In the genomic region with DNA sequence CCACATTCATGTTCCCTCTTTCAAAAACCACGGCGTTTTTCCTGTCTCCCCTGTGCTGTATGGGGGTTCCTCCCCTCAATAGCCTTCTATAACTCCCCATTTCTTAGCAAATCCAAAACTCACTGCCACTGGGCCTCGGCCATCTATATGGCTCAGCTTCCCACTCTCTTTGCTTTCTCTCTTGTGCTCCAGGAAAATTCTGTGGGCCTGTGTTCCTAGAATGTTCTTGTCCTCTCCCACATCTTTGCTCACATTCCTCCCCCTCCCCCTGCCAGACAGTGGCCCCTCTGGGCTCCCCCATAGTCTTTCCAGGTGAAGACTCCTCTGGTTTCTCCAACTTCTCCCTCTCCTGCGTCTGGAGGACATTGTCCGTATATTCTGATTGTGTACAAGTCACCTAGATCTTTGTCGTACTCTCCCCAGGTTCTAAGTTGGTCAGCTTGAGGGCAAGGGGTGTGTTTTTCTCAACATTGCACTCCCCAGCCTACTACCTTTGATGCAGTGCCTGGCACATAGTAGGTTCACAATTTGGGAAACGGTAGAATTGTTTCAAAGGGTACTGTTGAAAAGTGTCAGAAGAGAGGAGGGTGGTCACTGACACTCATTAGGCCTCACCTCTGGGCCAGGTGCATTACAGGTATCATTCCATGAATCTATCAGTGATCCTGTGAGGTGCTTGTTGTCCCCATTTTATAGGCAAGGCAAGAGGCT, we compare ENCODE assay signal across 10 cellular contexts. TPM values are rescaled to one million over a fixed set of nuclear protein-coding genes. Genes with fewer than 3 reads are reported as not detected.
DNase-seq lines count a peak whose midpoint lies in the region; ATAC-seq, FAIRE-seq and TF ChIP-seq lines count a peak whose summit lies in the region.
"Had no signal": no experiment of that assay in that cellular context is flagged by ENCODE, and none has a peak within 500 bp of the region (broad histone marks: within the 10 kb centered on the region; RNA-seq: fewer than 3 reads in every experiment).

No MANE protein-coding gene starts in this region.

- no peaks in the 10 kb centered on the region for H3K9me3 Mint-ChIP-seq in T-helper 2 cell treated with Interferon-gamma antibody and Interleukin-4, amounts not matched to agents 5 μg/mL and 100 μg/mL, for 36 hours
- no peaks in the 10 kb centered on the region for H3K9me3 Mint-ChIP-seq in astrocyte (ENCODE audit: unreplicated experiment)

- peaks cover 4% of the 10 kb centered on the region for H3K36me3 Mint-ChIP-seq in T-helper 2 cell treated with Interferon-gamma antibody and Interleukin-4, amounts not matched to agents 5 μg/mL and 100 μg/mL, for 36 hours (ENCODE audit: low read depth)
- H3K36me3 Mint-ChIP-seq in astrocyte (ENCODE audit: low read depth, unreplicated experiment), result peaks cover 4% of the 10 kb centered on the region

- no peak for FAIRE-seq in astrocyte (lab: Jason Lieb, UNC)
- FAIRE-seq: A204.1 had no signal

- H3K36me3 ChIP-seq in astrocyte (ENCODE audit: insufficient read depth, low read length) (peaks cover 2% of the 10 kb centered on the region), mucosa of stomach (ENCODE audit: control insufficient read depth, insufficient read depth, low read length) (peaks cover 1% of the 10 kb centered on the region), stomach smooth muscle (ENCODE audit: control insufficient read depth in 2 of 2, insufficient read depth in 2 of 2, low read length in 2 of 2) (peaks cover 5% of the 10 kb centered on the region in 2 donors)

- H3K27me3 ChIP-seq in astrocyte (ENCODE audit: insufficient read depth, low read length) (no peaks in the 10 kb centered on the region), mucosa of stomach (ENCODE audit: control insufficient read depth, insufficient read depth, low read length) (no peaks in the 10 kb centered on the region), stomach smooth muscle (ENCODE audit: control insufficient read depth in 1 of 2, insufficient read depth in 2 of 2, low read length in 2 of 2) (no peaks in the 10 kb centered on the region)

- ATAC-seq in GM21529 (IDR thresholded peaks at IDR 0.05; ENCODE audit: unreplicated experiment) (no peak), GM19463 (IDR thresholded peaks at IDR 0.05; ENCODE audit: unreplicated experiment) (no peak)

- H3K4me2 ChIP-seq in astrocyte (ENCODE audit: low read length), result no peak overlapping the region

- peaks cover 11% of the 10 kb centered on the region for H4K20me1 ChIP-seq in astrocyte (ENCODE audit: insufficient read depth, low read length)

- H3K79me2 ChIP-seq in astrocyte (ENCODE audit: insufficient read depth, low read length), result peaks cover 12% of the 10 kb centered on the region

- H3K9me3 ChIP-seq in astrocyte (ENCODE audit: insufficient read depth, low read depth, low read length), result no peaks in the 10 kb centered on the region
- H3K9me3 ChIP-seq in mucosa of stomach (ENCODE audit: control insufficient read depth, low read length), result no peaks in the 10 kb centered on the region
- H3K9me3 ChIP-seq in stomach smooth muscle (ENCODE audit: control insufficient read depth in 2 of 2, low read length in 2 of 2), result no peaks in the 10 kb centered on the region

- no peak overlapping the region for H3K4me3 ChIP-seq in astrocyte (ENCODE audit: insufficient read depth, low read depth, low read length)
- no peak overlapping the region for H3K4me3 ChIP-seq in mucosa of stomach (ENCODE audit: low read length)
- no peak overlapping the region for H3K4me3 ChIP-seq in stomach smooth muscle (ENCODE audit: low read length in 2 of 2)

- H3K27ac Mint-ChIP-seq in T-helper 2 cell treated with Interferon-gamma antibody and Interleukin-4, amounts not matched to agents 5 μg/mL and 100 μg/mL, for 36 hours, result peak overlapping the region; percentile 32
- peak overlapping the region; percentile 99 for H3K27ac Mint-ChIP-seq in astrocyte (ENCODE audit: unreplicated experiment)

- H3K27ac ChIP-seq in astrocyte (ENCODE audit: low read depth, low read length) (peak overlapping the region; percentile 100), stomach smooth muscle (ENCODE audit: low read length) (peak overlapping the region; percentile 100)

- no peak for TF ChIP-seq CTCF in astrocyte (IDR thresholded peaks at IDR 0.05; ENCODE audit: insufficient read depth, low read depth, low read length)

- H3K27me3 Mint-ChIP-seq in T-helper 2 cell treated with Interferon-gamma antibody and Interleukin-4, amounts not matched to agents 5 μg/mL and 100 μg/mL, for 36 hours (ENCODE audit: low read depth), result no peaks in the 10 kb centered on the region
- no peaks in the 10 kb centered on the region for H3K27me3 Mint-ChIP-seq in astrocyte (ENCODE audit: low read depth, unreplicated experiment)

- no peak overlapping the region for H2AFZ ChIP-seq in astrocyte (ENCODE audit: low read depth, low read length)

- H3K9ac ChIP-seq in astrocyte (ENCODE audit: low read length) (no peak overlapping the region), mucosa of stomach (ENCODE audit: low read length) (peak overlapping the region; percentile 48), stomach smooth muscle (ENCODE audit: low read length in 2 of 2) (no peak overlapping the region)

- no peak overlapping the region for H3K4me3 Mint-ChIP-seq in T-helper 2 cell treated with Interferon-gamma antibody and Interleukin-4, amounts not matched to agents 5 μg/mL and 100 μg/mL, for 36 hours
- no peak overlapping the region for H3K4me3 Mint-ChIP-seq in astrocyte (ENCODE audit: unreplicated experiment)

- H3K4me1 Mint-ChIP-seq in T-helper 2 cell treated with Interferon-gamma antibody and Interleukin-4, amounts not matched to agents 5 μg/mL and 100 μg/mL, for 36 hours (ENCODE audit: low read depth), result peaks cover 50% of the 10 kb centered on the region
- H3K4me1 Mint-ChIP-seq in astrocyte (ENCODE audit: low read depth, unreplicated experiment), result peaks cover 39% of the 10 kb centered on the region

- H3K4me1 ChIP-seq in astrocyte (ENCODE audit: insufficient read depth, low read length) (peaks cover 47% of the 10 kb centered on the region), mucosa of stomach (ENCODE audit: control insufficient read depth, insufficient read depth, low read length) (peaks cover 73% of the 10 kb centered on the region), stomach smooth muscle (ENCODE audit: control insufficient read depth, insufficient read depth, low read length) (peaks cover 37% of the 10 kb centered on the region)

- DNase-seq in T-helper 2 cell treated with Interferon-gamma antibody and Interleukin-4, amounts not matched to agents 5 μg/mL and 100 μg/mL, for 36 hours (ENCODE audit: low spot score), result no peak
- no peak for DNase-seq in T-helper 2 cell
- no peak for DNase-seq in astrocyte (ENCODE audit: low read depth)
- no peak for DNase-seq in NOMO-1 (lab: John Stamatoyannopoulos, UW; ENCODE audit: unreplicated experiment in 2 of 2)
- DNase-seq: GDM1 had no signal

RNA-seq across cellular contexts. Expression of gene DUSP1, which starts 3.7 kb away (rescaled TPM):
- 80.5 and 90.1 TPM in 2 replicates for total RNA-seq in astrocyte

RNA-seq across cellular contexts. Expression of gene ERGIC1, which starts 59.3 kb away (rescaled TPM):
- total RNA-seq in astrocyte, result 131 and 137 TPM in 2 replicates
